Comparison of ENCODE assay signal across 7 cellular contexts in the genomic region with DNA sequence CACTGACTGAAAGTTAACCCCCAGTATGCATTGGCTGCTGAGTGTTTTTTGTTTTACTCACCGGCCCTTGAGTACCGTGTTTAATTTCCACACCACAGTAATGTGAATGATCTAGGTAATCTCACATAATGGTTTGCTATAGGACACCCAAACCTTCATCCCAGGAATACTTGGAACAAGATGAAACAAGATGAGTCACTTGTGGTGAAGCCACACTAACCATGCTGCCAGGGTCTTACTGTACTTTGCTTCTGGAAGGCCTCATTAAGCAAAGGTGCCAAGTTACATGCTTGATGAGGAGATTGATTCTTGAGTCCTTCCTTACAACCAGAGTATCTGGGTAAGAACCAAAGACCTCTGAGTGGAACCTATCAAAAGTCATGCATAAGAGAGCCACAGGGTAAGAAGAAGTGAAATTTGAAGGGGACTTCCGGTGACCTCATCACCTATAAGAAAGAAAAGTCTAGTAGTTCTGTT.
DNase-seq lines count a peak whose midpoint lies in the region; ATAC-seq lines count a peak whose summit lies in the region.

No MANE protein-coding gene starts in this region.

- ATAC-seq in GM18511 (IDR thresholded peaks at IDR 0.05; ENCODE audit: unreplicated experiment) (peak; percentile 76), HG03108 (IDR thresholded peaks at IDR 0.05; ENCODE audit: unreplicated experiment) (no peak)

- DNase-seq in HCEC 1CT (peak; percentile 56), RPMI7951 (ENCODE audit: low read depth) (peak; percentile 83), myocyte (ENCODE audit: low read depth) (peak; percentile 90), NCI-H2227 (lab: John Stamatoyannopoulos, UW; ENCODE audit: unreplicated experiment) (no peak), amygdala (lab: John Stamatoyannopoulos, UW) (no peak)

Comparison
In these comparisons a context has a peak if more than half of its experiments do, and no peak if none do; other contexts are left out.
1. DNase-seq: peak in HCEC 1CT (single experiment), RPMI7951 (single experiment) and myocyte (single experiment); none in NCI-H2227 (single experiment) and amygdala (0 of 56).